Comparison of ENCODE assay signal across 17 cellular contexts in genomic region chr14:36580141-36580855, GRCh38. TPM values are rescaled to one million over a fixed set of nuclear protein-coding genes. Genes with fewer than 3 reads are reported as not detected.
DNase-seq lines count a peak whose midpoint lies in the region; ATAC-seq, FAIRE-seq and TF ChIP-seq lines count a peak whose summit lies in the region.
"Had no signal": no experiment of that assay in that cellular context is flagged by ENCODE, and none has a peak within 500 bp of the region (broad histone marks: within the 10 kb centered on the region; RNA-seq: fewer than 3 reads in every experiment).

No MANE protein-coding gene starts in this region.

- no peaks in the 10 kb centered on the region for H4K20me1 ChIP-seq in HepG2 (ENCODE audit: insufficient read depth, low read length)
- no peaks in the 10 kb centered on the region for H4K20me1 ChIP-seq in endothelial cell of umbilical vein (replicated peaks; ENCODE audit: control insufficient read depth, extremely low read depth, insufficient read depth, low read length)
- peaks cover 60% of the 10 kb centered on the region for H4K20me1 ChIP-seq in neural progenitor cell (ENCODE audit: low read depth)

- peaks cover 73% of the 10 kb centered on the region for H3K27me3 Mint-ChIP-seq in neural progenitor cell (ENCODE audit: insufficient read depth, low read depth)

- H3K4me3 ChIP-seq in HepG2 (replicated peaks in 1 of 3; ENCODE audit: insufficient read depth in 1 of 3, low read depth in 2 of 3, low read length in 3 of 3): no peak overlapping the region
- no peak overlapping the region for H3K4me3 ChIP-seq in right lobe of liver
- no peak overlapping the region for H3K4me3 ChIP-seq in endothelial cell of umbilical vein (replicated peaks in 1 of 3; ENCODE audit: insufficient read depth in 1 of 3, low read depth in 1 of 3, low read length in 3 of 3)
- peak overlapping the region; percentile 55 for H3K4me3 ChIP-seq in neural progenitor cell
- H3K4me3 ChIP-seq in urinary bladder (ENCODE audit: low read depth, low read length): peak overlapping the region; percentile 39
- H3K4me3 ChIP-seq: lung had no signal

- H3K9ac ChIP-seq in HepG2 (ENCODE audit: insufficient read depth, low read depth, low read length) (no peak overlapping the region), endothelial cell of umbilical vein (replicated peaks; ENCODE audit: extremely low read depth, insufficient read depth, low read length) (no peak overlapping the region), neural progenitor cell (no peak overlapping the region)

- no peaks in the 10 kb centered on the region for H3K36me3 ChIP-seq in HepG2 (replicated peaks in 1 of 2; ENCODE audit: control insufficient read depth in 1 of 2, insufficient read depth in 2 of 2, low read length in 2 of 2)
- H3K36me3 ChIP-seq in right lobe of liver: no peaks in the 10 kb centered on the region
- H3K36me3 ChIP-seq in endothelial cell of umbilical vein (ENCODE audit: control insufficient read depth in 2 of 2, extremely low read depth in 1 of 2, insufficient read depth in 2 of 2, low read length in 2 of 2): no peaks in the 10 kb centered on the region
- H3K36me3 ChIP-seq in neural progenitor cell: no peaks in the 10 kb centered on the region
- H3K36me3 ChIP-seq in urinary bladder (ENCODE audit: insufficient read depth): no peaks in the 10 kb centered on the region
- H3K36me3 ChIP-seq: ovary, vagina, WERI-Rb-1 had no signal

- CTCF ChIA-PET in HepG2 (lab: Yijun Ruan, JAX; ENCODE audit: low intra/inter-chr PET ratio, low total read pairs): no interaction called here
- CTCF ChIA-PET in endothelial cell of umbilical vein (lab: Charles Lee): interaction anchor here (1.0 to 1.9 kb wide), 2 partner anchors 27 kb away, joined by 3 to 5 read pairs; no protein-coding TSS in a partner anchor

- no peak overlapping the region for H3K27ac Mint-ChIP-seq in neural progenitor cell
- H3K27ac Mint-ChIP-seq: activated naive CD8-positive, alpha-beta T cell had no signal

- peaks cover 2% of the 10 kb centered on the region for H3K9me3 Mint-ChIP-seq in neural progenitor cell

- TF ChIP-seq POLR2A in HepG2 (IDR thresholded peaks at IDR 0.05; ENCODE audit: insufficient read depth in 1 of 2, low read depth in 2 of 2, low read length in 2 of 2) (no peak), right lobe of liver (IDR thresholded peaks at IDR 0.05) (no peak), endothelial cell of umbilical vein (IDR thresholded peaks at IDR 0.05; ENCODE audit: low read depth, low read length) (no peak)

- H3K27me3 ChIP-seq in HepG2 (ENCODE audit: control insufficient read depth in 1 of 2, insufficient read depth in 2 of 2, low read length in 2 of 2): peaks cover 2% of the 10 kb centered on the region in 2 experiments; a peak in 2 of 5 replicates
- H3K27me3 ChIP-seq in right lobe of liver: peaks cover 7 to 15% of the 10 kb centered on the region in 2 donors
- peaks cover 62 to 82% of the 10 kb centered on the region in 2 experiments for H3K27me3 ChIP-seq in endothelial cell of umbilical vein (ENCODE audit: control insufficient read depth in 2 of 2, insufficient read depth in 2 of 2, low read length in 2 of 2)
- peaks cover 100% of the 10 kb centered on the region for H3K27me3 ChIP-seq in neural progenitor cell
- H3K27me3 ChIP-seq: ovary, vagina had no signal

- FAIRE-seq in HepG2 (lab: Jason Lieb, UNC) (no peak), endothelial cell of umbilical vein (lab: Jason Lieb, UNC) (no peak)
- FAIRE-seq: frontal cortex had no signal

- TF ChIP-seq RAD21 in HepG2 (CRISPR knock-in tag; IDR thresholded peaks at IDR 0.05): no peak

- peaks cover 44% of the 10 kb centered on the region for H3F3A ChIP-seq in neural progenitor cell (ENCODE audit: low read depth)

- intact Hi-C loops in HepG2 (cut with micrococcal nuclease; ENCODE audit: unreplicated experiment): no loop called here
- intact Hi-C loops in right lobe of liver (cut with DNase I): no loop called here
- intact Hi-C loops in endothelial cell of umbilical vein (cut with micrococcal nuclease): no loop called here

- H3K36me3 Mint-ChIP-seq in neural progenitor cell: no peaks in the 10 kb centered on the region
- H3K36me3 Mint-ChIP-seq: activated naive CD8-positive, alpha-beta T cell had no signal

- dilution Hi-C loops in endothelial cell of umbilical vein (cut with MboI; ENCODE audit: extremely low pct_ligation_motif_present, low sequenced_read_pairs): no loop called here

- H3K4me1 ChIP-seq in HepG2 (ENCODE audit: insufficient read depth, low read length) (peaks cover 8% of the 10 kb centered on the region), right lobe of liver (peaks cover 0 to 10% (median 0%) of the 10 kb centered on the region in 4 donors), endothelial cell of umbilical vein (ENCODE audit: control insufficient read depth, extremely low read depth, insufficient read depth, low read length) (peaks cover 5% of the 10 kb centered on the region), neural progenitor cell (peaks cover 36% of the 10 kb centered on the region), urinary bladder (ENCODE audit: insufficient read depth) (no peaks in the 10 kb centered on the region)

- no peak overlapping the region for H2AFZ ChIP-seq in HepG2 (ENCODE audit: low read length)
- peak overlapping the region; percentile 78 for H2AFZ ChIP-seq in endothelial cell of umbilical vein (ENCODE audit: low read depth, low read length)
- H2AFZ ChIP-seq in neural progenitor cell (replicated peaks): no peak overlapping the region

- peaks cover 6% of the 10 kb centered on the region for H3K4me1 Mint-ChIP-seq in neural progenitor cell

- no peak for TF ChIP-seq CTCF in HepG2 (CRISPR knock-in tag; IDR thresholded peaks at IDR 0.05)
- TF ChIP-seq CTCF in right lobe of liver (IDR thresholded peaks at IDR 0.05): no peak
- TF ChIP-seq CTCF in endothelial cell of umbilical vein (IDR thresholded peaks at IDR 0.05; ENCODE audit: extremely low read depth in 1 of 2, insufficient read depth in 1 of 2, low read depth in 1 of 2, low read length in 2 of 2): no peak
- TF ChIP-seq CTCF in neural progenitor cell (IDR thresholded peaks at IDR 0.05): no peak

- no peak overlapping the region for H3K4me3 Mint-ChIP-seq in neural progenitor cell
- H3K4me3 Mint-ChIP-seq: activated naive CD8-positive, alpha-beta T cell had no signal

- no peak for DNase-seq in HepG2 (ENCODE audit: low spot score)
- no peak for DNase-seq in right lobe of liver
- DNase-seq in endothelial cell of umbilical vein (ENCODE audit: low read depth, low spot score): no peak
- DNase-seq in neural progenitor cell (ENCODE audit: low spot score): peak; percentile 48
- DNase-seq in KBM-7: no peak
- DNase-seq: DMS 273 treated with DMSO at 0.1 percent for 48 hours; NK-92 treated with Interleukin-12 subunit alpha and Interleukin-12 subunit beta, amount 100 ng/mL, for 24 hours; WERI-Rb-1 had no signal

- H3K4me2 ChIP-seq in HepG2 (ENCODE audit: low read depth, low read length) (no peak overlapping the region), endothelial cell of umbilical vein (ENCODE audit: insufficient read depth, low read length) (peak overlapping the region; percentile 67), neural progenitor cell (peak overlapping the region; percentile 87)

- TF ChIP-seq EP300 in HepG2 (IDR thresholded peaks at IDR 0.05; ENCODE audit: low read depth in 2 of 2, low read length in 2 of 2): no peak
- TF ChIP-seq EP300 in HepG2 (CRISPR knock-in tag; IDR thresholded peaks at IDR 0.05; ENCODE audit: borderline replicate concordance): no peak

- BruUV-seq in HepG2 (replicated peaks; lab: Mats Ljungman, UMichigan) (no TSS peak), endothelial cell of umbilical vein (replicated peaks; lab: Mats Ljungman, UMichigan) (no TSS peak)

- ATAC-seq in HepG2 (no peak), right lobe of liver (no peak), GM18517 (IDR thresholded peaks at IDR 0.05; ENCODE audit: unreplicated experiment) (no peak), HG03442 (IDR thresholded peaks at IDR 0.05; ENCODE audit: unreplicated experiment) (no peak)

- no peak overlapping the region for H3K27ac ChIP-seq in HepG2 (ENCODE audit: extremely low read length, insufficient read depth, low read length)
- no peak overlapping the region for H3K27ac ChIP-seq in right lobe of liver
- no peak overlapping the region for H3K27ac ChIP-seq in endothelial cell of umbilical vein (ENCODE audit: insufficient read depth, low read depth, low read length)
- H3K27ac ChIP-seq in neural progenitor cell: no peak overlapping the region
- H3K27ac ChIP-seq in urinary bladder (ENCODE audit: low read depth): no peak overlapping the region
- H3K27ac ChIP-seq: ovary, vagina, WERI-Rb-1 had no signal

- H3K79me2 ChIP-seq in HepG2 (ENCODE audit: insufficient read depth, low read length): no peaks in the 10 kb centered on the region
- no peaks in the 10 kb centered on the region for H3K79me2 ChIP-seq in endothelial cell of umbilical vein (ENCODE audit: control insufficient read depth, insufficient read depth, low read length)
- H3K79me2 ChIP-seq in neural progenitor cell (ENCODE audit: low read depth): no peaks in the 10 kb centered on the region

- in situ Hi-C loops in HepG2 (cut with HindIII; ENCODE audit: extremely low pct_ligation_motif_present, low pct_unique_long_range_greater_than_20kb) (no loop called here), KBM-7 (cut with MboI; ENCODE audit: low pct_unique_long_range_greater_than_20kb, low sequenced_read_pairs) (no loop called here)

- H3K9me3 ChIP-seq in HepG2 (ENCODE audit: low read length) (0 out of 2 replicates have a peak, but pooled peaks cover 4% of the 10 kb centered on the region), right lobe of liver (no peaks in the 10 kb centered on the region), endothelial cell of umbilical vein (replicated peaks; ENCODE audit: control insufficient read depth, insufficient read depth, low read length) (no peaks in the 10 kb centered on the region), neural progenitor cell (ENCODE audit: low read depth) (no peaks in the 10 kb centered on the region)
- H3K9me3 ChIP-seq: ovary, vagina had no signal

- 84% methylated on average over 51 of the region's 51 CpGs for WGBS in HepG2 (ENCODE audit: low lambda C conversion rate)
- WGBS in right lobe of liver (ENCODE audit: insufficient coverage, low coverage, low lambda C conversion rate, missing lambda C conversion rate): 30% methylated on average over 24 of the region's 51 CpGs
- 2% methylated on average over 51 of the region's 51 CpGs for WGBS in urinary bladder

- POLR2A ChIA-PET in HepG2 (lab: Yijun Ruan, JAX): no interaction called here
- POLR2A ChIA-PET in endothelial cell of umbilical vein (lab: Charles Lee): no interaction called here

- no peaks in the 10 kb centered on the region for H3K9me1 ChIP-seq in endothelial cell of umbilical vein (replicated peaks; ENCODE audit: control insufficient read depth, extremely low read depth, insufficient read depth, low read length)

RNA-seq across cellular contexts. Expression of gene NKX2-8, which starts 2.1 kb away (rescaled TPM):
- not detected in 2 replicates for total RNA-seq in HepG2 (2016; rRNA removed; fragmentation: Illumina TruSeq; extraction: Trizol)
- total RNA-seq in HepG2 (2016; cell fraction: cytosol; rRNA removed; fragmentation: Illumina TruSeq; extraction: Trizol; ENCODE audit: low read depth): not detected in 2 replicates
- total RNA-seq in HepG2 (2016; cell fraction: insoluble cytoplasmic fraction; rRNA removed; fragmentation: Illumina TruSeq; extraction: Trizol): not detected in 2 replicates
- total RNA-seq in HepG2 (2016; cell fraction: membrane; rRNA removed; fragmentation: Illumina TruSeq; extraction: Trizol): not detected in 2 replicates
- not detected in 2 replicates for total RNA-seq in HepG2 (2016; cell fraction: nucleus; rRNA removed; fragmentation: Illumina TruSeq; extraction: Trizol)
- polyA plus RNA-seq in HepG2 (2011; rRNA removed): not detected in 2 replicates
- polyA plus RNA-seq in HepG2 (2011; cell fraction: cytosol; rRNA removed): not detected in 2 replicates
- not detected in 2 replicates for polyA plus RNA-seq in HepG2 (2011; cell fraction: nucleus; rRNA removed)
- polyA plus RNA-seq in HepG2 (2012): not detected in 2 replicates
- polyA plus RNA-seq in HepG2 (2016; cell fraction: cytosol; fragmentation: Illumina TruSeq; extraction: Trizol; ENCODE audit: low read depth): not detected in 2 replicates
- polyA plus RNA-seq in HepG2 (2016; cell fraction: insoluble cytoplasmic fraction; fragmentation: Illumina TruSeq; extraction: Trizol; ENCODE audit: low read depth): not detected in 2 replicates
- polyA plus RNA-seq in HepG2 (2016; cell fraction: membrane; fragmentation: Illumina TruSeq; extraction: Trizol; ENCODE audit: low read depth): not detected in 2 replicates
- not detected in 2 replicates for polyA plus RNA-seq in HepG2 (2016; cell fraction: nucleus; fragmentation: Illumina TruSeq; extraction: Trizol; ENCODE audit: insufficient read depth, low read depth)
- not detected in 2 replicates for polyA minus RNA-seq in HepG2 (2011; rRNA and poly(A)+ RNA removed; ENCODE audit: low replicate concordance)
- polyA minus RNA-seq in HepG2 (2011; cell fraction: cytosol; rRNA and poly(A)+ RNA removed): not detected in 2 replicates
- not detected in 2 replicates for polyA minus RNA-seq in HepG2 (2011; cell fraction: nucleus; rRNA and poly(A)+ RNA removed)
- total RNA-seq in right lobe of liver: not detected
- not detected in 2 replicates for total RNA-seq in endothelial cell of umbilical vein
- not detected in 2 replicates for polyA plus RNA-seq in endothelial cell of umbilical vein
- not detected in 2 replicates for polyA plus RNA-seq in endothelial cell of umbilical vein (2011; cell fraction: cytosol; rRNA removed)
- polyA plus RNA-seq in endothelial cell of umbilical vein (2011; cell fraction: nucleus; rRNA removed): not detected in 2 replicates
- not detected in 2 replicates for polyA plus RNA-seq in endothelial cell of umbilical vein (2012)
- not detected in 2 replicates for polyA minus RNA-seq in endothelial cell of umbilical vein
- not detected for polyA minus RNA-seq in endothelial cell of umbilical vein (2011; cell fraction: cytosol; rRNA and poly(A)+ RNA removed)
- polyA minus RNA-seq in endothelial cell of umbilical vein (2011; cell fraction: nucleus; rRNA and poly(A)+ RNA removed): not detected in 2 replicates
- not detected in 2 replicates for total RNA-seq in neural progenitor cell (ENCODE audit: low replicate concordance)
- not detected for total RNA-seq in urinary bladder
- polyA plus RNA-seq in urinary bladder: not detected
- total RNA-seq: dermis blood vessel endothelial cell, frontal cortex, ovary, vagina had no signal
- polyA plus RNA-seq: ovary had no signal

Comparison
In these comparisons a context has a peak if more than half of its experiments do, and no peak if none do; other contexts are left out.
1. H3K4me3 ChIP-seq: peak in neural progenitor cell (single experiment) and urinary bladder (single experiment); none in HepG2 (0 of 3), right lobe of liver (0 of 3) and endothelial cell of umbilical vein (0 of 3).